In the genomic region with DNA sequence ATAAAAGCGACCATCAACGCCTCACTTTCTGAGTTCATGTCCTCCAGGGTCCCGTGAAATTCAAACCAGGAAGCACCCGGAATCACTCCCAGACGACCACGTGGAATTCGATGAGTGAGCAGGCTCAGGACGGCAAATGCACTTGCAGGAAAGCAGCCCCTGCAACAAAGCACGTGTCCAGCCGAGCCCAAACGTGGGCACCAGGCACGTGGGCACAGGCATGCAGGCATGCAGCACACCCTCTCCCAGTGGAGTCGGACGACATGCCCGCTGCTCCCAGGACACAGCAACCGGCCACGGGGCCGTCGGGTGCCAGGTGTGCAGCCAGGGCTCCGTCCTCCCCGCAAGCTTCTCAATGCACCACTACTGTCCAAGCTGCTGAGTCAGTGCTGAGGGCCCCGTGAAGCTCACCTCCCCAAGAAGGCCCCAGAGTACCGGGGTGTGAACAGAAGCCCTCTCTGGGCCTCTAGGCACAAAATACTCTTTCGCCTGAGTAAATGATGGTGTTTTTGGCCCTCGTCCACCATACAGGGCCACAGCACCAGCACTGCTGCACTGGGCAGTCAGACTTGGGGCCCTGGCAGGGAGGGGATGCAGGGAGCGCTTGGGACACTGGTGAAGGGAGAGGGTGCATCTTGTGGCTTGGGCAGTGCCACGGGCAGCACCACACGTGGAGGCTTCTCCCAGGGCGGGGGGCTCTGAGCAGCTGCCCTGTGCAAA, we compare ENCODE assay signal across 32 cellular contexts.
A peak's percentile ranks its signal among the peaks of the same experiment; 100 is the strongest.
DNase-seq lines count a peak whose midpoint lies in the region; ATAC-seq and TF ChIP-seq lines count a peak whose summit lies in the region.
"Had no signal": no experiment of that assay in that cellular context is flagged by ENCODE, and none has a peak within 500 bp of the region (broad histone marks: within the 10 kb centered on the region; RNA-seq: fewer than 3 reads in every experiment).

No MANE protein-coding gene starts in this region.

- H3K36me3 ChIP-seq in mammary epithelial cell (ENCODE audit: insufficient read depth, low read length) = no peaks in the 10 kb centered on the region
- no peaks in the 10 kb centered on the region for H3K36me3 ChIP-seq in endodermal cell (ENCODE audit: control insufficient read depth, insufficient read depth, low read length)
- H3K36me3 ChIP-seq: breast epithelium, upper lobe of right lung had no signal

- H3K9me3 Mint-ChIP-seq in MCF 10A (ENCODE audit: unreplicated experiment) = no peaks in the 10 kb centered on the region
- H3K9me3 Mint-ChIP-seq in endodermal cell = no peaks in the 10 kb centered on the region
- H3K9me3 Mint-ChIP-seq in nephron = no peaks in the 10 kb centered on the region
- H3K9me3 Mint-ChIP-seq: activated CD4-positive, alpha-beta memory T cell treated with anti-CD3 and anti-CD28 coated beads, Interleukin-2, amount 10 ng/mL, durations not matched to agents 7 days and 5 days; activated T-helper 1 cell treated with anti-CD3 and anti-CD28 coated beads, Interleukin-12 subunit alpha, Interleukin-12 subunit beta, Interleukin-2, Interleukin-4 antibody, amounts not matched to agents 30 ng/mL and 10 ng/mL and 1 ng/mL, durations not matched to agents 14 hours and 24 hours and 36 hours; CD4-positive, CD25-positive, alpha-beta regulatory T cell; naive B cell had no signal

- H3K4me1 ChIP-seq in mammary epithelial cell (ENCODE audit: insufficient read depth, low read length) (peaks cover 7% of the 10 kb centered on the region), endodermal cell (ENCODE audit: control insufficient read depth, insufficient read depth, low read length) (no peaks in the 10 kb centered on the region)
- H3K4me1 ChIP-seq: breast epithelium, psoas muscle had no signal

- H3K36me3 Mint-ChIP-seq in MCF 10A (ENCODE audit: insufficient read depth, unreplicated experiment) (peaks cover 5% of the 10 kb centered on the region), endodermal cell (ENCODE audit: low read depth) (no peaks in the 10 kb centered on the region), nephron (ENCODE audit: low read depth) (no peaks in the 10 kb centered on the region)
- H3K36me3 Mint-ChIP-seq: CD4-positive, CD25-positive, alpha-beta regulatory T cell; naive B cell had no signal

- H3K27ac ChIP-seq in mammary epithelial cell (ENCODE audit: insufficient read depth, low read depth, low read length) = no peak overlapping the region
- peak overlapping the region; percentile 53 for H3K27ac ChIP-seq in endodermal cell (ENCODE audit: low read depth, low read length)
- H3K27ac ChIP-seq: 22Rv1, breast epithelium, psoas muscle, upper lobe of right lung had no signal

- no peak overlapping the region for H2AFZ ChIP-seq in mammary epithelial cell (ENCODE audit: low read depth, low read length)

- H3K27me3 Mint-ChIP-seq in MCF 10A (ENCODE audit: insufficient read depth, unreplicated experiment) = no peaks in the 10 kb centered on the region
- no peaks in the 10 kb centered on the region for H3K27me3 Mint-ChIP-seq in endodermal cell (ENCODE audit: insufficient read depth)
- H3K27me3 Mint-ChIP-seq in nephron (ENCODE audit: low read depth) = no peaks in the 10 kb centered on the region
- H3K27me3 Mint-ChIP-seq: activated CD4-positive, alpha-beta memory T cell treated with anti-CD3 and anti-CD28 coated beads, Interleukin-2, amount 10 ng/mL, durations not matched to agents 7 days and 5 days; CD4-positive, CD25-positive, alpha-beta regulatory T cell; naive B cell had no signal

- H3K79me2 ChIP-seq in mammary epithelial cell (ENCODE audit: insufficient read depth, low read length) = peaks cover 89% of the 10 kb centered on the region

- H3K4me1 Mint-ChIP-seq in MCF 10A (ENCODE audit: insufficient read depth, unreplicated experiment) (no peaks in the 10 kb centered on the region), endodermal cell (no peaks in the 10 kb centered on the region), nephron (peaks cover 21% of the 10 kb centered on the region)
- H3K4me1 Mint-ChIP-seq: activated CD4-positive, alpha-beta memory T cell treated with anti-CD3 and anti-CD28 coated beads, Interleukin-2, amount 10 ng/mL, durations not matched to agents 7 days and 5 days; CD4-positive, CD25-positive, alpha-beta regulatory T cell had no signal

- TF ChIP-seq CTCF in MCF 10A (IDR thresholded peaks at IDR 0.05; ENCODE audit: unreplicated experiment) (no peak), mammary epithelial cell (conservative IDR thresholded peaks at IDR 0.05 in 1 of 2, IDR thresholded peaks at IDR 0.05 in 1 of 2; ENCODE audit: extremely low read depth in 1 of 2, insufficient read depth in 1 of 2, low read depth in 1 of 2, low read length in 2 of 2) (no peak), endodermal cell (conservative IDR thresholded peaks at IDR 0.05) (no peak), nephron (IDR thresholded peaks at IDR 0.05; ENCODE audit: unreplicated experiment in 3 of 3) (no peak)

- no peaks in the 10 kb centered on the region for H3K9me3 ChIP-seq in mammary epithelial cell (replicated peaks; ENCODE audit: insufficient read depth, low read length)
- no peaks in the 10 kb centered on the region for H3K9me3 ChIP-seq in endodermal cell (ENCODE audit: control insufficient read depth, low read length)
- H3K9me3 ChIP-seq: breast epithelium, psoas muscle, upper lobe of right lung had no signal

- BruUV-seq in MCF 10A (replicated peaks; lab: Mats Ljungman, UMichigan) (no TSS peak), mammary epithelial cell (replicated peaks; lab: Mats Ljungman, UMichigan) (no TSS peak)

- dilution Hi-C loops in mammary epithelial cell (cut with HindIII; ENCODE audit: low sequenced_read_pairs) = loop anchor here (5.0 kb wide), 2 partner anchors 42 to 92 kb away; no protein-coding TSS in a partner anchor

- H3K4me3 ChIP-seq in mammary epithelial cell (replicated peaks in 1 of 3; ENCODE audit: insufficient read depth in 1 of 3, low read depth in 2 of 3, low read length in 3 of 3) (no peak overlapping the region), endodermal cell (ENCODE audit: low read length) (no peak overlapping the region)
- H3K4me3 ChIP-seq: breast epithelium, psoas muscle, upper lobe of right lung had no signal

- intact Hi-C loops in MCF 10A (cut with micrococcal nuclease) (no loop called here), mammary epithelial cell (cut with micrococcal nuclease) (no loop called here)

- WGBS in mammary epithelial cell (ENCODE audit: low coverage, missing lambda C conversion rate) = 87% methylated on average over 13 of the region's 29 CpGs
- 92 to 93% methylated on average over 19 to 29 of the region's 29 CpGs for WGBS in endodermal cell (ENCODE audit: insufficient coverage in 1 of 2, insufficient read length in 1 of 2), 2 experiments

- H3K9ac ChIP-seq in mammary epithelial cell (ENCODE audit: insufficient read depth, low read length) (no peak overlapping the region), endodermal cell (ENCODE audit: extremely low read depth, low read length, poor library complexity, severe bottlenecking) (no peak overlapping the region)

- H3K27ac Mint-ChIP-seq in MCF 10A (ENCODE audit: low read depth, unreplicated experiment) (peak overlapping the region; percentile 63), endodermal cell (peak overlapping the region; percentile 62), nephron (peak overlapping the region; percentile 61 to 80 (median 66))
- H3K27ac Mint-ChIP-seq: activated CD4-positive, alpha-beta memory T cell treated with anti-CD3 and anti-CD28 coated beads, Interleukin-2, amount 10 ng/mL, durations not matched to agents 7 days and 5 days; activated T-helper 1 cell treated with anti-CD3 and anti-CD28 coated beads, Interleukin-12 subunit alpha, Interleukin-12 subunit beta, Interleukin-2, Interleukin-4 antibody, amounts not matched to agents 30 ng/mL and 10 ng/mL and 1 ng/mL, durations not matched to agents 14 hours and 24 hours and 36 hours had no signal

- H4K20me1 ChIP-seq in mammary epithelial cell (ENCODE audit: insufficient read depth, low read length) = no peaks in the 10 kb centered on the region

- CTCF ChIA-PET in MCF 10A (lab: Yijun Ruan, JAX) = interaction anchor here (0.6 kb wide), 1 partner anchor 1465 kb away, joined by 3 read pairs; no protein-coding TSS in a partner anchor
- CTCF ChIA-PET in mammary epithelial cell (lab: Charles Lee; ENCODE audit: low non-redundant PET) = no interaction called here

- no peak overlapping the region for H3K4me2 ChIP-seq in mammary epithelial cell (ENCODE audit: insufficient read depth, low read depth, low read length)

- H3K27me3 ChIP-seq in mammary epithelial cell (ENCODE audit: insufficient read depth, low read length) (no peaks in the 10 kb centered on the region), endodermal cell (ENCODE audit: control insufficient read depth, insufficient read depth, low read length, poor library complexity, severe bottlenecking) (no peaks in the 10 kb centered on the region)
- H3K27me3 ChIP-seq: breast epithelium, upper lobe of right lung had no signal

- in situ Hi-C loops in mammary epithelial cell (cut with MboI; ENCODE audit: low sequenced_read_pairs in 2 of 2) = no loop called here

- ATAC-seq in HG03025 (IDR thresholded peaks at IDR 0.05; ENCODE audit: low FRiP score, unreplicated experiment) (no peak), HG02870 (IDR thresholded peaks at IDR 0.05; ENCODE audit: unreplicated experiment) (no peak), GM18511 (IDR thresholded peaks at IDR 0.05; ENCODE audit: unreplicated experiment) (no peak)
- ATAC-seq: left ventricle myocardium superior, psoas muscle, upper lobe of right lung had no signal

- no peak for DNase-seq in MCF 10A (ENCODE audit: unreplicated experiment)
- no peak for DNase-seq in mammary epithelial cell
- DNase-seq in endodermal cell = no peak
- DNase-seq in amygdala (lab: John Stamatoyannopoulos, UW) = no peak
- DNase-seq: activated CD4-positive, alpha-beta memory T cell treated with anti-CD3 and anti-CD28 coated beads, Interleukin-2, amount 10 ng/mL, durations not matched to agents 7 days and 5 days; activated CD4-positive, CD25-positive, alpha-beta regulatory T cell treated with anti-CD3 and anti-CD28 coated beads, Interleukin-2, amount 50 U/mL, for 72 hours; activated CD8-positive, alpha-beta memory T cell treated with anti-CD3 and anti-CD28 coated beads, Interleukin-2, amount 50 U/mL, for 48 hours; activated naive CD4-positive, alpha-beta T cell treated with Interleukin-2 at 50 U/mL for 16 hours; CD4-positive, CD25-positive, alpha-beta regulatory T cell; DND-41; GF-D8; islet precursor cell; left ventricle myocardium superior; midbrain; naive B cell; NCI-H1417; NCI-H2029 treated with DMSO at 0.1 percent for 48 hours; NCI-H526 treated with DMSO at 0.1 percent for 48 hours; NK-92 treated with Interleukin-12 subunit alpha and Interleukin-12 subunit beta, amount 100 ng/mL, for 24 hours; occipital lobe; psoas muscle; SHP77; stimulated activated CD4-positive, alpha-beta T cell treated with anti-CD3 and anti-CD28 coated beads, Interleukin-4, amount 100 ng/mL, for 24 hours; T-helper 2 cell; upper lobe of right lung had no signal

- POLR2A ChIA-PET in MCF 10A (lab: Yijun Ruan, JAX) = interaction anchor here (1.1 kb wide), 1 partner anchor 104 kb away, joined by 4 read pairs; no protein-coding TSS in a partner anchor

- H3K4me3 Mint-ChIP-seq in MCF 10A (ENCODE audit: unreplicated experiment) (no peak overlapping the region), endodermal cell (no peak overlapping the region), nephron (no peak overlapping the region)
- H3K4me3 Mint-ChIP-seq: activated CD4-positive, alpha-beta memory T cell treated with anti-CD3 and anti-CD28 coated beads, Interleukin-2, amount 10 ng/mL, durations not matched to agents 7 days and 5 days; activated T-helper 1 cell treated with anti-CD3 and anti-CD28 coated beads, Interleukin-12 subunit alpha, Interleukin-12 subunit beta, Interleukin-2, Interleukin-4 antibody, amounts not matched to agents 30 ng/mL and 10 ng/mL and 1 ng/mL, durations not matched to agents 14 hours and 24 hours and 36 hours; CD4-positive, CD25-positive, alpha-beta regulatory T cell had no signal
